10 cellular contexts compared by ENCODE assay signal in the genomic region with DNA sequence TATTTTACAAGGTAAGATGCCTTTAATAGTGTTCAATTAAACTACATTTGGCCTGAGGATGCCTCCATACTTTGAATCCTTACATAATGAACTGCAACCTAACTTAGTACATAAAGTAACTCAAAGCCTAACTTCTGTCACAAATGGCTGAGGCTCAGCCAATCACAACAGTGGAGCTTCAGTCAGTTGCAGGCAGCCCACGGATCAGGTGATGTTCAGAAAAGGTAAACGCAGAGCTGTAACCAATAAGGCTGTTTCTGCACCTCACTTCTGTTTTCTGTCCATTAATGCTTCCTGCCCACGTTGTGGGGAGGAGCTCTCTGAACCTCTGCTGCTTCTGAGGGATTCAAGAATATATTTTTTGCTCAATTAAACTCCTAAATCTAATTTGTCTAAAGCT.
DNase-seq lines count a peak whose midpoint lies in the region; ATAC-seq and TF ChIP-seq lines count a peak whose summit lies in the region.
"Had no signal": no experiment of that assay in that cellular context is flagged by ENCODE, and none has a peak within 500 bp of the region (broad histone marks: within the 10 kb centered on the region; RNA-seq: fewer than 3 reads in every experiment).

No MANE protein-coding gene starts in this region.

- no peaks in the 10 kb centered on the region for H4K20me1 ChIP-seq in SU-DHL-6 (ENCODE audit: low read depth, low read length)

- H3K4me2 ChIP-seq in SU-DHL-6 (ENCODE audit: low read depth, low read length, poor library complexity, severe bottlenecking): no peak overlapping the region

- TF ChIP-seq CTCF in GM10266 (IDR thresholded peaks at IDR 0.05; ENCODE audit: control insufficient read depth, insufficient read depth, low read depth, missing control alignments) (no peak), SU-DHL-6 (IDR thresholded peaks at IDR 0.05; ENCODE audit: insufficient read depth, low read length, poor library complexity, severe bottlenecking) (no peak), WERI-Rb-1 (IDR thresholded peaks at IDR 0.05; ENCODE audit: low read depth, low read length) (no peak)

- H3K27ac ChIP-seq in SU-DHL-6 (ENCODE audit: low read depth, low read length) (no peak overlapping the region), WERI-Rb-1 (no peak overlapping the region)
- H3K27ac ChIP-seq: SJSA1 had no signal

- H3K36me3 ChIP-seq in SU-DHL-6 (ENCODE audit: low read length) (no peaks in the 10 kb centered on the region), WERI-Rb-1 (no peaks in the 10 kb centered on the region)
- H3K36me3 ChIP-seq: SJSA1 had no signal

- H3K9me3 ChIP-seq in SU-DHL-6 (ENCODE audit: insufficient read depth, low read length): no peaks in the 10 kb centered on the region
- no peaks in the 10 kb centered on the region for H3K9me3 ChIP-seq in WERI-Rb-1 (ENCODE audit: severe bottlenecking)

- no peaks in the 10 kb centered on the region for H3K27me3 ChIP-seq in SU-DHL-6 (ENCODE audit: low read length)
- no peaks in the 10 kb centered on the region for H3K27me3 ChIP-seq in WERI-Rb-1 (ENCODE audit: insufficient read depth, low read depth, severe bottlenecking)
- H3K27me3 ChIP-seq: SJSA1 had no signal

- H3K9ac ChIP-seq in SU-DHL-6 (ENCODE audit: low read length): no peak overlapping the region

- no peaks in the 10 kb centered on the region for H3F3A ChIP-seq in SU-DHL-6 (ENCODE audit: insufficient read depth)

- ATAC-seq in HG02943 (IDR thresholded peaks at IDR 0.05; ENCODE audit: low read depth, unreplicated experiment): peak; percentile 93

- DNase-seq in GM10266 (ENCODE audit: extremely low spot score): peak; percentile 14
- peak; percentile 19 for DNase-seq in GM19240 (ENCODE audit: insufficient read length, low spot score)
- DNase-seq in COLO829 (ENCODE audit: low spot score): no peak
- DNase-seq in DMS114 treated with DMSO at 0.1 percent for 48 hours (lab: John Stamatoyannopoulos, UW; ENCODE audit: unreplicated experiment): no peak
- DNase-seq in NCI-H2107 (lab: John Stamatoyannopoulos, UW): no peak
- no peak for DNase-seq in WERI-Rb-1
- DNase-seq: hypothalamus had no signal

- no peaks in the 10 kb centered on the region for H3K9me2 ChIP-seq in SU-DHL-6 (replicated peaks; ENCODE audit: insufficient read depth, low read length)

- no peaks in the 10 kb centered on the region for H3K79me2 ChIP-seq in SU-DHL-6 (ENCODE audit: insufficient read depth, low read length)

- H3K4me3 ChIP-seq in SU-DHL-6 (ENCODE audit: insufficient read depth, low read length, poor library complexity, severe bottlenecking): no peak overlapping the region
- H3K4me3 ChIP-seq in WERI-Rb-1 (ENCODE audit: low read depth, low read length): no peak overlapping the region
- H3K4me3 ChIP-seq: SJSA1 had no signal

- peak overlapping the region; percentile 52 for H2AFZ ChIP-seq in SU-DHL-6 (ENCODE audit: low read depth, low read length, severe bottlenecking)

Comparison
In these comparisons a context has a peak if more than half of its experiments do, and no peak if none do; other contexts are left out.
1. DNase-seq: peak in GM10266 (single experiment) and GM19240 (single experiment); none in COLO829 (single experiment), DMS114 treated with DMSO at 0.1 percent for 48 hours (single experiment), NCI-H2107 (single experiment) and WERI-Rb-1 (single experiment).